In the genomic region with DNA sequence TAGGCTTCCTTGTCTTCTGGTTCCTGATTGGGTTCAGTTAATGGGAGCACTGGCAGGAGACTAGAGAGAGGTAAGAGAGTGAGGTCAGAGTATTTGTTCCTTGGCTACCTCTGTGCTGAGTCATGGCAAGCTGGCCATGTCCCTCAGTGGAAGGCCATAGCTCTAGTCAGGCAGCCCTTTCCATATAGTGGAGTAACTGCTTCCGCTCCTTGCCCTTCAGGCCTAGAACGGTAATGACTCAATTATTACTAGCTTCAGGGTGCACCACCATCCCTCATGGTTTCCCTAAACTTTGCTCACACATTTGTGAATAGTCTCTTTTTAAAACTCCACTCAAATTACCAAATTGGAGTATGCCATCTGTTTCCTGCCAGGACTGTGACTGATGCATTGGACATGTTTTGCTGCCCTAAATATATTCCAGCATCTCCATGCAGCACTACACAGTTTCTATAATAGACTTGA, we compare ENCODE assay signal across 12 cellular contexts. TPM values are rescaled to one million over a fixed set of nuclear protein-coding genes. Genes with fewer than 3 reads are reported as not detected.
DNase-seq lines count a peak whose midpoint lies in the region; ATAC-seq and TF ChIP-seq lines count a peak whose summit lies in the region.
"Had no signal": no experiment of that assay in that cellular context is flagged by ENCODE, and none has a peak within 500 bp of the region (broad histone marks: within the 10 kb centered on the region; RNA-seq: fewer than 3 reads in every experiment).

No MANE protein-coding gene starts in this region.

- H3K9me2 ChIP-seq in GM23248 (ENCODE audit: insufficient read depth), result no peaks in the 10 kb centered on the region

- H3K4me3 Mint-ChIP-seq in T-helper 17 cell, result no peak overlapping the region

- H3K27me3 ChIP-seq in GM23248 (replicated peaks; ENCODE audit: insufficient read depth) (no peaks in the 10 kb centered on the region), gastrocnemius medialis (no peaks in the 10 kb centered on the region)
- H3K27me3 ChIP-seq: SJSA1, vagina had no signal

- H3K27ac ChIP-seq in GM23248 (peak overlapping the region; percentile 47), RWPE1 (peak overlapping the region; percentile 61), gastrocnemius medialis (no peak overlapping the region)
- H3K27ac ChIP-seq: SJSA1, vagina had no signal

- CTCF ChIA-PET in RWPE1 (lab: Yijun Ruan, JAX), result no interaction called here

- WGBS in GM23248 (ENCODE audit: low coverage in 1 of 2, low lambda C conversion rate in 2 of 2, missing lambda C conversion rate in 2 of 2), 2 experiments, result 5 to 11% methylated on average over 2 of the region's 2 CpGs

- no peak overlapping the region for H3K27ac Mint-ChIP-seq in T-helper 17 cell

- ATAC-seq in gastrocnemius medialis (peak; percentile 30 to 36), HG02973 (IDR thresholded peaks at IDR 0.05; ENCODE audit: unreplicated experiment) (no peak), T-helper 17 cell (no peak), HG02763 (IDR thresholded peaks at IDR 0.05; ENCODE audit: unreplicated experiment) (no peak)
- ATAC-seq: left cardiac atrium had no signal

- no peak overlapping the region for H3K9ac ChIP-seq in GM23248

- H2AFZ ChIP-seq in GM23248, result no peak overlapping the region

- H3K4me2 ChIP-seq in GM23248 (ENCODE audit: unreplicated experiment), result peak overlapping the region; percentile 21

- no peak for TF ChIP-seq POLR2A in gastrocnemius medialis (IDR thresholded peaks at IDR 0.05)

- no peak for TF ChIP-seq CTCF in RWPE1 (conservative IDR thresholded peaks at IDR 0.05; ENCODE audit: low read depth)
- no peak for TF ChIP-seq CTCF in gastrocnemius medialis (IDR thresholded peaks at IDR 0.05 in 4 of 5, conservative IDR thresholded peaks at IDR 0.05 in 1 of 5)

- no peaks in the 10 kb centered on the region for H3K79me2 ChIP-seq in GM23248 (ENCODE audit: insufficient read depth)

- no peaks in the 10 kb centered on the region for H3K36me3 Mint-ChIP-seq in T-helper 17 cell (ENCODE audit: low read depth)

- no peaks in the 10 kb centered on the region for H3K9me3 ChIP-seq in GM23248 (ENCODE audit: low read depth)
- H3K9me3 ChIP-seq in gastrocnemius medialis, result no peaks in the 10 kb centered on the region
- no peaks in the 10 kb centered on the region for H3K9me3 ChIP-seq in T-helper 17 cell (ENCODE audit: control insufficient read depth, low read length, poor library complexity, severe bottlenecking)
- H3K9me3 ChIP-seq: SJSA1, vagina had no signal

- POLR2A ChIA-PET in RWPE1 (lab: Yijun Ruan, JAX; ENCODE audit: low non-redundant PET), result no interaction called here

- H3K4me3 ChIP-seq in GM23248, result no peak overlapping the region
- no peak overlapping the region for H3K4me3 ChIP-seq in gastrocnemius medialis
- H3K4me3 ChIP-seq: SJSA1, vagina had no signal

- peaks cover 24% of the 10 kb centered on the region for H3F3A ChIP-seq in GM23248 (ENCODE audit: insufficient read depth)

- H3K4me1 ChIP-seq in GM23248 (ENCODE audit: insufficient read depth), result peaks cover 25% of the 10 kb centered on the region
- peaks cover 0 to 3% of the 10 kb centered on the region in 2 donors for H3K4me1 ChIP-seq in gastrocnemius medialis
- H3K4me1 ChIP-seq: vagina had no signal

- no peaks in the 10 kb centered on the region for H3K4me1 Mint-ChIP-seq in T-helper 17 cell

- DNase-seq in GM23248, result peak; percentile 95
- peak; percentile 26 for DNase-seq in RWPE1 (ENCODE audit: low spot score)
- peak; percentile 80 for DNase-seq in fibroblast of gingiva (ENCODE audit: low read depth)
- DNase-seq in gastrocnemius medialis, result no peak
- no peak for DNase-seq in T-helper 17 cell
- no peak for DNase-seq in stimulated activated CD8-positive, alpha-beta memory T cell treated with anti-CD3 and anti-CD28 coated beads, Interleukin-4, amount 100 ng/mL, for 48 hours
- DNase-seq: left cardiac atrium, posterior cingulate gyrus had no signal

- in situ Hi-C loops in GM23248 (cut with MboI) (no loop called here), gastrocnemius medialis (cut with MboI; ENCODE audit: low sequenced_read_pairs in 4 of 4) (no loop called here)

- no peaks in the 10 kb centered on the region for H4K20me1 ChIP-seq in GM23248 (ENCODE audit: insufficient read depth)

- intact Hi-C loops in gastrocnemius medialis (cut with DNase I; ENCODE audit: low total_unique reads), result no loop called here

- H3K36me3 ChIP-seq in GM23248 (ENCODE audit: low read depth) (no peaks in the 10 kb centered on the region), gastrocnemius medialis (no peaks in the 10 kb centered on the region)
- H3K36me3 ChIP-seq: SJSA1, vagina had no signal

- peaks cover 8% of the 10 kb centered on the region for H3K27me3 Mint-ChIP-seq in T-helper 17 cell

RNA-seq across cellular contexts. Expression of a gene that starts 10.5 kb away (rescaled TPM):
- total RNA-seq in GM23248 (2014; rRNA removed; shearing (Covaris generic)), result 45.0 and 51.1 TPM in 2 replicates
- polyA plus RNA-seq in GM23248 (2016; fragmentation: Nextera tagmentation; extraction: Ambion mirVana), result 73.2 and 74.4 TPM in 2 replicates
- total RNA-seq in gastrocnemius medialis (1 to 10 TPM; 6.9 to 8.1 (median 7.8) TPM), T-helper 17 cell (10 to 100 TPM in 1 of 2 donors, 1 to 10 TPM in 1; 8.5 to 11.1 TPM)

RNA-seq across cellular contexts. Expression of a gene that starts 58.4 kb away (rescaled TPM):
- 45.5 and 54.3 TPM in 2 replicates for total RNA-seq in GM23248 (2014; rRNA removed; shearing (Covaris generic))
- 31.4 and 32.3 TPM in 2 replicates for polyA plus RNA-seq in GM23248 (2016; fragmentation: Nextera tagmentation; extraction: Ambion mirVana)
- total RNA-seq in gastrocnemius medialis, result 10 to 100 TPM; 18.6 to 43.7 (median 33.7) TPM
- 10 to 100 TPM; 11.3 to 16.5 TPM for total RNA-seq in T-helper 17 cell

Comparison
In these comparisons a context has a peak if more than half of its experiments do, and no peak if none do; other contexts are left out.
1. DNase-seq: peak in GM23248 (single experiment), RWPE1 (single experiment) and fibroblast of gingiva (single experiment); none in gastrocnemius medialis (0 of 2), T-helper 17 cell (0 of 3) and stimulated activated CD8-positive, alpha-beta memory T cell treated with anti-CD3 and anti-CD28 coated beads, Interleukin-4, amount 100 ng/mL, for 48 hours (single experiment).
2. H3K27ac ChIP-seq: peak in GM23248 (single experiment) and RWPE1 (single experiment); none in gastrocnemius medialis (0 of 4).
3. ATAC-seq: peak in gastrocnemius medialis (2 of 2); none in HG02973 (single experiment), T-helper 17 cell (single experiment) and HG02763 (single experiment).